In genomic region chr19:12794196-12794921, GRCh38 we compare ENCODE assay signal across 8 cellular contexts. TPM values are rescaled to one million over a fixed set of nuclear protein-coding genes. Genes with fewer than 3 reads are reported as not detected.
DNase-seq lines count a peak whose midpoint lies in the region; ATAC-seq and TF ChIP-seq lines count a peak whose summit lies in the region.

No MANE protein-coding gene starts in this region.

- in situ Hi-C loops in GM13976 (cut with MboI; ENCODE audit: low sequenced_read_pairs, unreplicated experiment) = no loop called here

- H3K36me3 ChIP-seq in stomach = peaks cover 6 to 26% (median 23%) of the 10 kb centered on the region in 4 donors

- TF ChIP-seq CTCF in WTC11 (IDR thresholded peaks at IDR 0.05) (no peak), stomach (IDR thresholded peaks at IDR 0.05) (no peak), GM13976 (IDR thresholded peaks at IDR 0.05; ENCODE audit: borderline replicate concordance, control extremely low read depth, extremely low read depth, insufficient read depth, missing control alignments) (no peak)

- ATAC-seq in WTC11 = no peak

- H3K36me3 Mint-ChIP-seq in WTC11 = peaks cover 10% of the 10 kb centered on the region

- no peaks in the 10 kb centered on the region for H3K27me3 ChIP-seq in stomach

- intact Hi-C loops in stomach (cut with DNase I; ENCODE audit: low total_unique reads) = no loop called here

- H3K9me3 Mint-ChIP-seq in WTC11 = no peaks in the 10 kb centered on the region

- CTCF ChIA-PET in WTC11 (lab: Charles Lee) = interaction anchor here (0.5 to 14.0 kb wide), 8 partner anchors 11 to 72 kb away, joined by 4 to 341 read pairs (median 18); partner anchors contain the start of gene RNASEH2A

- H3K27ac ChIP-seq in stomach = peak overlapping the region; percentile 92 to 100 (median 99)

- H3K4me3 ChIP-seq in iPS-11a (ENCODE audit: low read depth, low read length) (peak overlapping the region; percentile 69), stomach (peak overlapping the region; percentile 79 to 93 (median 86))

- no peak for TF ChIP-seq EP300 in stomach (IDR thresholded peaks at IDR 0.05)

- H3K4me1 ChIP-seq in stomach = peaks cover 29 to 42% (median 37%) of the 10 kb centered on the region in 4 donors

- peak overlapping the region; percentile 59 for H3K4me3 Mint-ChIP-seq in WTC11

- TF ChIP-seq POLR2A in stomach (IDR thresholded peaks at IDR 0.05) = peak in 1 of 4 donors; percentile 27

- H3K4me1 Mint-ChIP-seq in WTC11 = peaks cover 28% of the 10 kb centered on the region

- peak; percentile 41 for DNase-seq in NCI-H1694 treated with DMSO at 0.1 percent for 48 hours (lab: John Stamatoyannopoulos, UW)
- no peak for DNase-seq in NCI-H1694 (lab: John Stamatoyannopoulos, UW)
- no peak for DNase-seq in WTC11 (ENCODE audit: low spot score)
- no peak for DNase-seq in stomach
- DNase-seq in NCI-H2081 treated with DMSO at 0.1 percent for 48 hours (lab: John Stamatoyannopoulos, UW) = no peak
- no peak for DNase-seq in GM13976 (ENCODE audit: low spot score)
- no peak for DNase-seq in activated CD4-positive, CD25-positive, alpha-beta regulatory T cell (lab: John Stamatoyannopoulos, UW)

- H3K27me3 Mint-ChIP-seq in WTC11 (ENCODE audit: low read depth) = peaks cover 32% of the 10 kb centered on the region

- WGBS in stomach, 5 donors = 51 to 60% (median 56%) methylated on average over 6 of the region's 6 CpGs

- POLR2A ChIA-PET in WTC11 (lab: Charles Lee) = interaction anchor here (0.6 to 3.1 kb wide), 2 partner anchors 13 to 16 kb away, joined by 4 to 29 read pairs; no protein-coding TSS in a partner anchor

- peak overlapping the region; percentile 44 for H3K27ac Mint-ChIP-seq in WTC11

- H3K9me3 ChIP-seq in stomach = no peaks in the 10 kb centered on the region

TF ChIP-seq in WTC11, 78 proteins besides CTCF, POLR2A, EP300 and RAD21:
- TF ChIP-seq, protein P1, sequence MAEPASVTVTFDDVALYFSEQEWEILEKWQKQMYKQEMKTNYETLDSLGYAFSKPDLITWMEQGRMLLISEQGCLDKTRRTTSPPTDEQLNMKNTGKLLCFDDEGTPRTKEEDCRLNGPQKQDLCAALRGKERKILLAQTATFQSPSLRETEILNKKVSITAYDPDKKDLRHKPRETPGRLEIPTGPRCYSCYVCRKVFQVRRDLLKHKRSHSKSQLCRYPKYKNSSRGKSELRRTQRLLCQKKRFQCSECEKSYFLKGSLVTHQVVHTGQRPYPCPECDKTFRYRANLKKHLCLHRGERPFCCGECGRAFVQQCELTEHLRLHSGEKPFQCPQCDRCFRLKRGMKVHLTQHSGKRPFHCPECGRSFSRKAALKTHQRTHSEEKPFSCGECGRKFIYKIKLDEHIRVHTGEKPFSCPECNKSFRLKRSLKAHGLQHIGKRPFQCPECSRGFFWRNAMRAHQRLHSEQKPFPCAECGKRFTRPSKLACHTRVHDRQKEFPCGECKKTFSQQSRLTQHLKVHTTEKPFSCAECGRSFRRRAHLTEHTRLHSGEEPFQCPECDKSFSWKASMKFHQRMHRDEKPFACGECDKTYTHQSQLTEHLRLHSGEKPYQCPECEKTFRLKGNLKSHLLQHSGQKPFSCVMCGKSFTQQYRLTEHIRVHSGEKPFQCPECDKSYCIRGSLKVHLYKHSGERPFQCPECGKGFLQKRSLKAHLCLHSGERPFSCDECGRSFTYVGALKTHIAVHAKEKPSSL (CRISPR knock-in tag; conservative IDR thresholded peaks at IDR 0.05) = no peak
- TF ChIP-seq, protein P2, sequence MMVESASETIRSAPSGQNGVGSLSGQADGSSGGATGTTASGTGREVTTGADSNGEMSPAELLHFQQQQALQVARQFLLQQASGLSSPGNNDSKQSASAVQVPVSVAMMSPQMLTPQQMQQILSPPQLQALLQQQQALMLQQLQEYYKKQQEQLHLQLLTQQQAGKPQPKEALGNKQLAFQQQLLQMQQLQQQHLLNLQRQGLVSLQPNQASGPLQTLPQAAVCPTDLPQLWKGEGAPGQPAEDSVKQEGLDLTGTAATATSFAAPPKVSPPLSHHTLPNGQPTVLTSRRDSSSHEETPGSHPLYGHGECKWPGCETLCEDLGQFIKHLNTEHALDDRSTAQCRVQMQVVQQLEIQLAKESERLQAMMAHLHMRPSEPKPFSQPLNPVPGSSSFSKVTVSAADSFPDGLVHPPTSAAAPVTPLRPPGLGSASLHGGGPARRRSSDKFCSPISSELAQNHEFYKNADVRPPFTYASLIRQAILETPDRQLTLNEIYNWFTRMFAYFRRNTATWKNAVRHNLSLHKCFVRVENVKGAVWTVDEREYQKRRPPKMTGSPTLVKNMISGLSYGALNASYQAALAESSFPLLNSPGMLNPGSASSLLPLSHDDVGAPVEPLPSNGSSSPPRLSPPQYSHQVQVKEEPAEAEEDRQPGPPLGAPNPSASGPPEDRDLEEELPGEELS (CRISPR knock-in tag; IDR thresholded peaks at IDR 0.05) = no peak
- TF ChIP-seq TEAD4 (CRISPR knock-in tag; IDR thresholded peaks at IDR 0.05) (no peak), PRRX2 (CRISPR knock-in tag; IDR thresholded peaks at IDR 0.05) (no peak), ZBTB43 (CRISPR knock-in tag; IDR thresholded peaks at IDR 0.05) (no peak), ZNF121 (CRISPR knock-in tag; IDR thresholded peaks at IDR 0.05) (0 out of 2 replicates have a peak, but pooled peaks have one; percentile 21)
TF ChIP-seq in WTC11: peak in this region for 1.

RNA-seq across cellular contexts. Expression of gene JUNB, which starts 3.1 kb away (rescaled TPM):
- total RNA-seq in WTC11 (2021) = 6.6 to 11.5 TPM (median 10.2 TPM) in 3 replicates
- total RNA-seq in stomach = 100 to 1,000 TPM; 178 to 625 (median 336) TPM
- 100 to 1,000 TPM; 128 to 152 (median 136) TPM for polyA plus RNA-seq in stomach

RNA-seq across cellular contexts. Expression of gene PRDX2, which starts 7.2 kb away (rescaled TPM):
- total RNA-seq in WTC11 (2021) = 378 to 447 TPM (median 447 TPM) in 3 replicates
- 100 to 1,000 TPM; 118 to 284 (median 129) TPM for total RNA-seq in stomach
- polyA plus RNA-seq in stomach = 100 to 1,000 TPM; 213 to 257 (median 240) TPM

RNA-seq across cellular contexts. Expression of gene THSD8, which starts 7.5 kb away (rescaled TPM):
- 30.1 to 50.2 TPM (median 47.0 TPM) in 3 replicates for total RNA-seq in WTC11 (2021)
- not detected for total RNA-seq in stomach
- polyA plus RNA-seq in stomach = 1 to 10 TPM; 2.9 to 8.3 (median 5.1) TPM

RNA-seq across cellular contexts. Expression of gene RNASEH2A, which starts 12.0 kb away (rescaled TPM):
- 71.3 to 78.2 TPM (median 72.9 TPM) in 3 replicates for total RNA-seq in WTC11 (2021)
- 10 to 100 TPM in 2 of 5 donors, 1 to 10 TPM in 2, under 1 TPM in 1; 0.45 to 36.2 (median 6.2) TPM for total RNA-seq in stomach
- 10 to 100 TPM in 1 of 3 donors, 1 to 10 TPM in 2; 5.4 to 10.6 (median 6.4) TPM for polyA plus RNA-seq in stomach

RNA-seq across cellular contexts. Expression of gene HOOK2, which starts 19.0 kb away (rescaled TPM):
- total RNA-seq in WTC11 (2021) = 70.0 to 83.3 TPM (median 81.4 TPM) in 3 replicates
- 100 to 1,000 TPM in 3 of 5 donors, 10 to 100 TPM in 2; 33.0 to 797 (median 303) TPM for total RNA-seq in stomach
- polyA plus RNA-seq in stomach = 10 to 100 TPM; 30.1 to 74.1 (median 66.7) TPM

Comparison
In these comparisons a context has a peak if more than half of its experiments do, and no peak if none do; other contexts are left out.
1. RNA of gene JUNB, which starts 3.1 kb away (total RNA-seq): 178 to 625 TPM in stomach; 6.6 to 11.5 TPM in WTC11; every median in the first group is over 10 times any median in the second.
2. RNA of gene THSD8, which starts 7.5 kb away (total RNA-seq): 30.1 to 50.2 TPM in WTC11; not detected in stomach; every median in the first group is over 10 times any median in the second.